In the genomic region with DNA sequence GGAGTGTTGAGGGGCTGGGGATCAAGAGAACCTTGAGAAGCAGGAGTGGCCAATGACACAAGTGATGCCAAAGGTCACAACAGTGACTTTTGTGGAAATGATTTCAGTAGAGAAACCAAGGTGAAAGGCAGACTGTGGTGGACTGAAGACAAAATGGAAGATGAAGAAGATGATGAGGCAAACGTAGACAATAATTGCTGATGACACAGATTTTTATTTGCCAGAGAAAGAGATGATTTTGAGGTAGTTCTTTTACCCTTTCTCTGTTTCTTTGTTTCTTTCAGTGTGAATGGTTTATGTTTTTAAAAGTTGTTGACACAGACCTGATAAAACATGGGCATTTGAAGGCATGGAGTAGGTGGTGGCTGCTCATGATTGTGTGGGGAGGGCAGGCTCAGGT, we compare ENCODE assay signal across 25 cellular contexts.
"Had no signal": no experiment of that assay in that cellular context is flagged by ENCODE, and none has a peak within 500 bp of the region (broad histone marks: within the 10 kb centered on the region; RNA-seq: fewer than 3 reads in every experiment).

No MANE protein-coding gene starts in this region.

- ATAC-seq: gastrocnemius medialis, heart left ventricle, left colon, left lobe of liver, left ventricle myocardium superior, lower lobe of right lung, mucosa of descending colon had no signal

- DNase-seq: dermis blood vessel endothelial cell; dorsolateral prefrontal cortex; effector CD4-positive, alpha-beta T cell; effector memory CD4-positive, alpha-beta T cell; foreskin melanocyte; gastrocnemius medialis; heart left ventricle; hypothalamus; immature natural killer cell; islet precursor cell; kidney; kidney glomerular epithelial cell; left colon; left ventricle myocardium superior; lower lobe of right lung; mesenchymal stem cell; mucosa of descending colon; naive B cell had no signal

- H3K27ac ChIP-seq: coronary artery, dorsolateral prefrontal cortex, esophagus muscularis mucosa, gastrocnemius medialis, heart left ventricle, hepatocyte, lower lobe of right lung had no signal

- H3K4me1 Mint-ChIP-seq: immature natural killer cell had no signal

- FAIRE-seq: colon, endothelial cell of umbilical vein, kidney had no signal

- H3K9me3 Mint-ChIP-seq: immature natural killer cell, mesothelial cell of epicardium had no signal

- H3K9me3 ChIP-seq: esophagus muscularis mucosa, lower lobe of right lung, mucosa of descending colon had no signal

- H3K4me3 Mint-ChIP-seq: immature natural killer cell, mesothelial cell of epicardium, naive B cell had no signal

- H3K4me2 ChIP-seq: hepatocyte had no signal

- H3K27ac Mint-ChIP-seq: immature natural killer cell, mesothelial cell of epicardium, naive B cell had no signal

- H3K27me3 ChIP-seq: dorsolateral prefrontal cortex, esophagus muscularis mucosa, gastrocnemius medialis, heart left ventricle, hepatocyte had no signal

- H3K79me2 ChIP-seq: hepatocyte had no signal

- H3K36me3 Mint-ChIP-seq: immature natural killer cell, mesothelial cell of epicardium, naive B cell had no signal

- H2AFZ ChIP-seq: hepatocyte had no signal

- H3K4me1 ChIP-seq: gastrocnemius medialis had no signal

- H3K36me3 ChIP-seq: esophagus muscularis mucosa, gastrocnemius medialis, heart left ventricle, lower lobe of right lung had no signal

- H3K4me3 ChIP-seq: coronary artery, dorsolateral prefrontal cortex, esophagus muscularis mucosa, gastrocnemius medialis, heart left ventricle, hepatocyte, lower lobe of right lung, mucosa of descending colon had no signal

- H3K27me3 Mint-ChIP-seq: naive B cell had no signal
